ENCODE assay signal across 9 cellular contexts in the genomic region with DNA sequence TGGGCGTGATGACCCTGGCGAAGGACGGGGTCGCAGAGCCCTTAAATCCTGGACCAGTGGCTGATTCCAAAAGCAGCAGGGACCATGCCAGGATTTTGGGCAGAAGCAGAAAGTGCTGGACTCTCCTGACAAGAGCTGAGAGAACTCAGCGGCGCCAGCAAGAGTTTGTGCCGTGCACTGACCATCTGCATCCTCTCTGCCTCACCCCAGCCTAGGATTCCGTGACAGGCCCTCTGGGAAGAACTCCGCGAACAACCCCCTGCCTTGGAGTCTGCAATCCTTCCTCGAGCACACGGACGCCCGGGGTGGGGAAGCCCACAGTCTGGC. TPM values are rescaled to one million over a fixed set of nuclear protein-coding genes. Genes with fewer than 3 reads are reported as not detected.
DNase-seq lines count a peak whose midpoint lies in the region; ATAC-seq, FAIRE-seq and TF ChIP-seq lines count a peak whose summit lies in the region.
"Had no signal": no experiment of that assay in that cellular context is flagged by ENCODE, and none has a peak within 500 bp of the region (broad histone marks: within the 10 kb centered on the region; RNA-seq: fewer than 3 reads in every experiment).

No MANE protein-coding gene starts in this region.

- H3K4me3 Mint-ChIP-seq in activated CD4-positive, alpha-beta T cell treated with anti-CD3 and anti-CD28 coated beads for 36 hours, result peak overlapping the region; percentile 92

- H3K4me2 ChIP-seq in HepG2 (ENCODE audit: low read depth, low read length), result peak overlapping the region; percentile 92

- peak overlapping the region; percentile 85 for H3K9ac ChIP-seq in HepG2 (ENCODE audit: insufficient read depth, low read depth, low read length)

- WGBS in HepG2 (ENCODE audit: low lambda C conversion rate), result 46% methylated on average over 6 of the region's 14 CpGs
- WGBS in thyroid gland, 2 donors, result 48 to 53% methylated on average over 7 to 14 of the region's 14 CpGs

- H3K4me1 ChIP-seq in HepG2 (ENCODE audit: insufficient read depth, low read length) (peaks cover 21% of the 10 kb centered on the region), thyroid gland (peaks cover 13 to 17% of the 10 kb centered on the region in 2 donors)

- TF ChIP-seq POLR2A in HepG2 (IDR thresholded peaks at IDR 0.05; ENCODE audit: insufficient read depth in 1 of 2, low read depth in 2 of 2, low read length in 2 of 2), result no peak
- no peak for TF ChIP-seq POLR2A in thyroid gland (IDR thresholded peaks at IDR 0.05)

- POLR2A ChIA-PET in activated CD4-positive, alpha-beta T cell treated with anti-CD3 and anti-CD28 coated beads for 36 hours (lab: Charles Lee), result no interaction called here
- POLR2A ChIA-PET in HepG2 (lab: Yijun Ruan, JAX), result interaction anchor here (1.2 kb wide), 1 partner anchor 27 kb away, joined by 3 read pairs; no protein-coding TSS in a partner anchor

- H3K27me3 ChIP-seq in HepG2 (ENCODE audit: control insufficient read depth in 1 of 2, insufficient read depth in 2 of 2, low read length in 2 of 2), result peaks cover 2 to 10% of the 10 kb centered on the region in 2 experiments; a peak in 2 of 5 replicates
- no peaks in the 10 kb centered on the region for H3K27me3 ChIP-seq in thyroid gland

- TF ChIP-seq CTCF in astrocyte of the spinal cord (IDR thresholded peaks at IDR 0.05; ENCODE audit: low read depth, low read length), result no peak
- TF ChIP-seq CTCF in HepG2 (CRISPR knock-in tag; IDR thresholded peaks at IDR 0.05), result no peak
- no peak for TF ChIP-seq CTCF in thyroid gland (IDR thresholded peaks at IDR 0.05)

- CTCF ChIA-PET in activated CD4-positive, alpha-beta T cell treated with anti-CD3 and anti-CD28 coated beads for 36 hours (lab: Charles Lee), result no interaction called here
- CTCF ChIA-PET in HepG2 (lab: Yijun Ruan, JAX; ENCODE audit: low intra/inter-chr PET ratio, low total read pairs), result interaction anchor here (1.7 kb wide), 1 partner anchor 33 kb away, joined by 20 read pairs; no protein-coding TSS in a partner anchor

- ATAC-seq in activated CD4-positive, alpha-beta T cell treated with anti-CD3 and anti-CD28 coated beads for 36 hours, result no peak
- ATAC-seq in HepG2, result peak; percentile 39; the same call in 2 of the 3 replicates
- ATAC-seq in GM19035 (IDR thresholded peaks at IDR 0.05; ENCODE audit: unreplicated experiment), result no peak
- ATAC-seq in HG03159 (IDR thresholded peaks at IDR 0.05; ENCODE audit: unreplicated experiment), result no peak

- TF ChIP-seq RAD21 in HepG2 (CRISPR knock-in tag; IDR thresholded peaks at IDR 0.05), result no peak

- H3K36me3 Mint-ChIP-seq in activated CD4-positive, alpha-beta T cell treated with anti-CD3 and anti-CD28 coated beads for 36 hours (ENCODE audit: low read depth), result peaks cover 18% of the 10 kb centered on the region

- H2AFZ ChIP-seq in HepG2 (ENCODE audit: low read length), result peak overlapping the region; percentile 82

- no peak overlapping the region for H3K27ac ChIP-seq in HepG2 (ENCODE audit: extremely low read length, insufficient read depth, low read length)
- peak overlapping the region in 2 of 3 donors; percentile 74 to 88 for H3K27ac ChIP-seq in thyroid gland

- H3K27ac Mint-ChIP-seq in activated CD4-positive, alpha-beta T cell treated with anti-CD3 and anti-CD28 coated beads for 36 hours, result peak overlapping the region; percentile 64

- intact Hi-C loops in activated CD4-positive, alpha-beta T cell treated with anti-CD3 and anti-CD28 coated beads for 36 hours (cut with DNase I, micrococcal nuclease), result loop anchor here (1.0 to 5.0 kb wide), 11 partner anchors 8 to 764 kb away; a partner anchor contains a TSS
- intact Hi-C loops in HepG2 (cut with micrococcal nuclease; ENCODE audit: unreplicated experiment), result loop anchor here (1.0 kb wide), 2 partner anchors 25 to 34 kb away; no protein-coding TSS in a partner anchor
- intact Hi-C loops in thyroid gland (cut with DNase I), result no loop called here

- TF ChIP-seq EP300 in HepG2 (IDR thresholded peaks at IDR 0.05; ENCODE audit: low read depth in 2 of 2, low read length in 2 of 2) (no peak), HepG2 (CRISPR knock-in tag; IDR thresholded peaks at IDR 0.05; ENCODE audit: borderline replicate concordance) (no peak)

- BruUV-seq in HepG2 (replicated peaks; lab: Mats Ljungman, UMichigan), result no TSS peak

- H4K20me1 ChIP-seq in HepG2 (ENCODE audit: insufficient read depth, low read length), result no peaks in the 10 kb centered on the region

- H3K4me3 ChIP-seq in astrocyte of the spinal cord (ENCODE audit: low read depth, low read length), result peak overlapping the region; percentile 97
- peak overlapping the region; percentile 81 to 92 (median 88) for H3K4me3 ChIP-seq in HepG2 (replicated peaks in 1 of 3; ENCODE audit: insufficient read depth in 1 of 3, low read depth in 2 of 3, low read length in 3 of 3)
- peak overlapping the region in 1 of 3 donors; percentile 86 for H3K4me3 ChIP-seq in thyroid gland (replicated peaks in 1 of 3)

- peaks cover 3 to 25% of the 10 kb centered on the region in 2 experiments; a peak in 3 of 5 replicates for H3K36me3 ChIP-seq in HepG2 (replicated peaks in 1 of 2; ENCODE audit: control insufficient read depth in 1 of 2, insufficient read depth in 2 of 2, low read length in 2 of 2)
- H3K36me3 ChIP-seq in thyroid gland, result peaks cover 9 to 17% of the 10 kb centered on the region in 2 donors

- H3K27me3 Mint-ChIP-seq in activated CD4-positive, alpha-beta T cell treated with anti-CD3 and anti-CD28 coated beads for 36 hours, result peaks cover 9% of the 10 kb centered on the region

- in situ Hi-C loops in astrocyte of the spinal cord (cut with HindIII; ENCODE audit: low sequenced_read_pairs), result no loop called here
- in situ Hi-C loops in HepG2 (cut with HindIII; ENCODE audit: extremely low pct_ligation_motif_present, low pct_unique_long_range_greater_than_20kb), result no loop called here

- H3K79me2 ChIP-seq in HepG2 (ENCODE audit: insufficient read depth, low read length), result peaks cover 8% of the 10 kb centered on the region

- no peak for FAIRE-seq in HepG2 (lab: Jason Lieb, UNC)

- no peak for DNase-seq in activated CD4-positive, alpha-beta T cell treated with anti-CD3 and anti-CD28 coated beads for 36 hours
- DNase-seq in activated CD4-positive, alpha-beta T cell treated with anti-CD3 and anti-CD28 coated beads, Interleukin-2, amount 50 U/mL, for 4 hours, result no peak
- no peak for DNase-seq in astrocyte of the spinal cord (ENCODE audit: low read depth, low spot score)
- DNase-seq in HepG2 (ENCODE audit: low spot score), result no peak
- peak; percentile 32 to 41 for DNase-seq in thyroid gland
- no peak for DNase-seq in GM19240 (ENCODE audit: insufficient read length, low spot score)

- no peaks in the 10 kb centered on the region for H3K9me3 Mint-ChIP-seq in activated CD4-positive, alpha-beta T cell treated with anti-CD3 and anti-CD28 coated beads for 36 hours (ENCODE audit: low read depth)

- peaks cover 16% of the 10 kb centered on the region for H3K4me1 Mint-ChIP-seq in activated CD4-positive, alpha-beta T cell treated with anti-CD3 and anti-CD28 coated beads for 36 hours

- H3K9me3 ChIP-seq in HepG2 (ENCODE audit: low read length) (peaks cover 6% of the 10 kb centered on the region; the same call in 1 of the 2 replicates), thyroid gland (no peaks in the 10 kb centered on the region)

RNA-seq across cellular contexts. Expression of a gene that starts 0.6 kb away (rescaled TPM):
- total RNA-seq in activated CD4-positive, alpha-beta T cell treated with anti-CD3 and anti-CD28 coated beads for 36 hours, result 100 to 1,000 TPM; 253 to 287 TPM
- 137 and 140 TPM in 2 replicates for total RNA-seq in HepG2 (2016; rRNA removed; fragmentation: Illumina TruSeq; extraction: Trizol)
- total RNA-seq in HepG2 (2016; cell fraction: cytosol; rRNA removed; fragmentation: Illumina TruSeq; extraction: Trizol; ENCODE audit: low read depth), result 56.4 and 57.7 TPM in 2 replicates
- total RNA-seq in HepG2 (2016; cell fraction: insoluble cytoplasmic fraction; rRNA removed; fragmentation: Illumina TruSeq; extraction: Trizol), result 130 and 141 TPM in 2 replicates
- total RNA-seq in HepG2 (2016; cell fraction: membrane; rRNA removed; fragmentation: Illumina TruSeq; extraction: Trizol), result 58.9 and 72.8 TPM in 2 replicates
- 73.7 and 87.9 TPM in 2 replicates for total RNA-seq in HepG2 (2016; cell fraction: nucleus; rRNA removed; fragmentation: Illumina TruSeq; extraction: Trizol)
- polyA plus RNA-seq in HepG2 (2011; rRNA removed), result 88.9 and 92.4 TPM in 2 replicates
- 80.9 and 124 TPM in 2 replicates for polyA plus RNA-seq in HepG2 (2011; cell fraction: cytosol; rRNA removed)
- polyA plus RNA-seq in HepG2 (2011; cell fraction: nucleus; rRNA removed), result 241 and 294 TPM in 2 replicates
- polyA plus RNA-seq in HepG2 (2012), result 86.7 and 89.4 TPM in 2 replicates
- 41.2 and 47.2 TPM in 2 replicates for polyA plus RNA-seq in HepG2 (2016; cell fraction: cytosol; fragmentation: Illumina TruSeq; extraction: Trizol; ENCODE audit: low read depth)
- polyA plus RNA-seq in HepG2 (2016; cell fraction: insoluble cytoplasmic fraction; fragmentation: Illumina TruSeq; extraction: Trizol; ENCODE audit: low read depth), result 109 and 121 TPM in 2 replicates
- 38.1 and 45.1 TPM in 2 replicates for polyA plus RNA-seq in HepG2 (2016; cell fraction: membrane; fragmentation: Illumina TruSeq; extraction: Trizol; ENCODE audit: low read depth)
- polyA plus RNA-seq in HepG2 (2016; cell fraction: nucleus; fragmentation: Illumina TruSeq; extraction: Trizol; ENCODE audit: insufficient read depth, low read depth), result 169 and 179 TPM in 2 replicates
- polyA minus RNA-seq in HepG2 (2011; rRNA and poly(A)+ RNA removed; ENCODE audit: low replicate concordance), result 124 and 164 TPM in 2 replicates
- 50.1 and 58.7 TPM in 2 replicates for polyA minus RNA-seq in HepG2 (2011; cell fraction: cytosol; rRNA and poly(A)+ RNA removed)
- polyA minus RNA-seq in HepG2 (2011; cell fraction: nucleus; rRNA and poly(A)+ RNA removed), result 52.5 and 56.4 TPM in 2 replicates
- 100 to 1,000 TPM; 323 to 401 (median 356) TPM for total RNA-seq in thyroid gland

RNA-seq across cellular contexts. Expression of a gene that starts 22.5 kb away (rescaled TPM):
- total RNA-seq in activated CD4-positive, alpha-beta T cell treated with anti-CD3 and anti-CD28 coated beads for 36 hours, result 100 to 1,000 TPM; 376 to 463 TPM
- total RNA-seq in HepG2 (2016; rRNA removed; fragmentation: Illumina TruSeq; extraction: Trizol) (not detected in 2 replicates), thyroid gland (1,000 to 10,000 TPM in 3 of 4 donors, 100 to 1,000 TPM in 1; 877 to 4,013 (median 1,716) TPM)
- total RNA-seq in HepG2 (2016; cell fraction: cytosol; rRNA removed; fragmentation: Illumina TruSeq; extraction: Trizol; ENCODE audit: low read depth), result not detected in 2 replicates
- total RNA-seq in HepG2 (2016; cell fraction: insoluble cytoplasmic fraction; rRNA removed; fragmentation: Illumina TruSeq; extraction: Trizol), result not detected in 2 replicates
- total RNA-seq in HepG2 (2016; cell fraction: membrane; rRNA removed; fragmentation: Illumina TruSeq; extraction: Trizol), result not detected in 2 replicates
- total RNA-seq in HepG2 (2016; cell fraction: nucleus; rRNA removed; fragmentation: Illumina TruSeq; extraction: Trizol), result not detected in 2 replicates
- polyA plus RNA-seq in HepG2 (2011; rRNA removed), result 0.33 TPM in 1 of 2 replicates, not detected in the other
- 0.27 and 0.32 TPM in 2 replicates for polyA plus RNA-seq in HepG2 (2011; cell fraction: cytosol; rRNA removed)
- 0.35 and 0.42 TPM in 2 replicates for polyA plus RNA-seq in HepG2 (2011; cell fraction: nucleus; rRNA removed)
- not detected in 2 replicates for polyA plus RNA-seq in HepG2 (2012)
- polyA plus RNA-seq in HepG2 (2016; cell fraction: cytosol; fragmentation: Illumina TruSeq; extraction: Trizol; ENCODE audit: low read depth), result not detected in 2 replicates
- not detected in 2 replicates for polyA plus RNA-seq in HepG2 (2016; cell fraction: insoluble cytoplasmic fraction; fragmentation: Illumina TruSeq; extraction: Trizol; ENCODE audit: low read depth)
- polyA plus RNA-seq in HepG2 (2016; cell fraction: membrane; fragmentation: Illumina TruSeq; extraction: Trizol; ENCODE audit: low read depth), result not detected in 2 replicates
- polyA plus RNA-seq in HepG2 (2016; cell fraction: nucleus; fragmentation: Illumina TruSeq; extraction: Trizol; ENCODE audit: insufficient read depth, low read depth), result not detected in 2 replicates
- 3.7 and 5.0 TPM in 2 replicates for polyA minus RNA-seq in HepG2 (2011; rRNA and poly(A)+ RNA removed; ENCODE audit: low replicate concordance)
- not detected in 2 replicates for polyA minus RNA-seq in HepG2 (2011; cell fraction: cytosol; rRNA and poly(A)+ RNA removed)
- polyA minus RNA-seq in HepG2 (2011; cell fraction: nucleus; rRNA and poly(A)+ RNA removed), result not detected in 2 replicates

RNA-seq across cellular contexts. Expression of a gene that starts 23.6 kb away (rescaled TPM):
- total RNA-seq in activated CD4-positive, alpha-beta T cell treated with anti-CD3 and anti-CD28 coated beads for 36 hours, result 10 to 100 TPM; 17.0 to 23.4 TPM
- total RNA-seq in HepG2 (2016; rRNA removed; fragmentation: Illumina TruSeq; extraction: Trizol) (18.0 and 25.8 TPM in 2 replicates), thyroid gland (10 to 100 TPM; 16.7 to 67.7 (median 51.1) TPM)
- 20.3 and 23.2 TPM in 2 replicates for total RNA-seq in HepG2 (2016; cell fraction: cytosol; rRNA removed; fragmentation: Illumina TruSeq; extraction: Trizol; ENCODE audit: low read depth)
- total RNA-seq in HepG2 (2016; cell fraction: insoluble cytoplasmic fraction; rRNA removed; fragmentation: Illumina TruSeq; extraction: Trizol), result 15.4 and 25.8 TPM in 2 replicates
- total RNA-seq in HepG2 (2016; cell fraction: membrane; rRNA removed; fragmentation: Illumina TruSeq; extraction: Trizol), result 20.1 and 24.5 TPM in 2 replicates
- total RNA-seq in HepG2 (2016; cell fraction: nucleus; rRNA removed; fragmentation: Illumina TruSeq; extraction: Trizol), result 14.1 and 16.1 TPM in 2 replicates
- polyA plus RNA-seq in HepG2 (2011; rRNA removed), result 6.7 and 7.8 TPM in 2 replicates
- 4.9 and 12.5 TPM in 2 replicates for polyA plus RNA-seq in HepG2 (2011; cell fraction: cytosol; rRNA removed)
- 38.1 and 38.7 TPM in 2 replicates for polyA plus RNA-seq in HepG2 (2011; cell fraction: nucleus; rRNA removed)
- 13.5 and 13.9 TPM in 2 replicates for polyA plus RNA-seq in HepG2 (2012)
- 26.1 and 30.7 TPM in 2 replicates for polyA plus RNA-seq in HepG2 (2016; cell fraction: cytosol; fragmentation: Illumina TruSeq; extraction: Trizol; ENCODE audit: low read depth)
- 20.3 and 26.5 TPM in 2 replicates for polyA plus RNA-seq in HepG2 (2016; cell fraction: insoluble cytoplasmic fraction; fragmentation: Illumina TruSeq; extraction: Trizol; ENCODE audit: low read depth)
- 20.2 and 22.8 TPM in 2 replicates for polyA plus RNA-seq in HepG2 (2016; cell fraction: membrane; fragmentation: Illumina TruSeq; extraction: Trizol; ENCODE audit: low read depth)
- polyA plus RNA-seq in HepG2 (2016; cell fraction: nucleus; fragmentation: Illumina TruSeq; extraction: Trizol; ENCODE audit: insufficient read depth, low read depth), result 27.4 and 28.8 TPM in 2 replicates
- 11.2 and 17.2 TPM in 2 replicates for polyA minus RNA-seq in HepG2 (2011; rRNA and poly(A)+ RNA removed; ENCODE audit: low replicate concordance)
- 5.1 and 6.1 TPM in 2 replicates for polyA minus RNA-seq in HepG2 (2011; cell fraction: cytosol; rRNA and poly(A)+ RNA removed)
- 11.8 and 16.4 TPM in 2 replicates for polyA minus RNA-seq in HepG2 (2011; cell fraction: nucleus; rRNA and poly(A)+ RNA removed)

RNA-seq across cellular contexts. Expression of a gene that starts 33.5 kb away (rescaled TPM):
- total RNA-seq in activated CD4-positive, alpha-beta T cell treated with anti-CD3 and anti-CD28 coated beads for 36 hours, result not detected
- total RNA-seq in HepG2 (2016; rRNA removed; fragmentation: Illumina TruSeq; extraction: Trizol) (0.17 and 0.27 TPM in 2 replicates), thyroid gland (not detected)
- not detected in 2 replicates for total RNA-seq in HepG2 (2016; cell fraction: cytosol; rRNA removed; fragmentation: Illumina TruSeq; extraction: Trizol; ENCODE audit: low read depth)
- 0.15 and 0.45 TPM in 2 replicates for total RNA-seq in HepG2 (2016; cell fraction: insoluble cytoplasmic fraction; rRNA removed; fragmentation: Illumina TruSeq; extraction: Trizol)
- total RNA-seq in HepG2 (2016; cell fraction: membrane; rRNA removed; fragmentation: Illumina TruSeq; extraction: Trizol), result 0.15 and 0.28 TPM in 2 replicates
- total RNA-seq in HepG2 (2016; cell fraction: nucleus; rRNA removed; fragmentation: Illumina TruSeq; extraction: Trizol), result 0.25 and 0.31 TPM in 2 replicates
- polyA plus RNA-seq in HepG2 (2011; rRNA removed), result 1.7 and 3.1 TPM in 2 replicates
- polyA plus RNA-seq in HepG2 (2011; cell fraction: cytosol; rRNA removed), result 1.5 and 2.1 TPM in 2 replicates
- 2.4 and 3.7 TPM in 2 replicates for polyA plus RNA-seq in HepG2 (2011; cell fraction: nucleus; rRNA removed)
- 1.1 and 4.1 TPM in 2 replicates for polyA plus RNA-seq in HepG2 (2012)
- 0.36 and 0.74 TPM in 2 replicates for polyA plus RNA-seq in HepG2 (2016; cell fraction: cytosol; fragmentation: Illumina TruSeq; extraction: Trizol; ENCODE audit: low read depth)
- 0.87 and 1.3 TPM in 2 replicates for polyA plus RNA-seq in HepG2 (2016; cell fraction: insoluble cytoplasmic fraction; fragmentation: Illumina TruSeq; extraction: Trizol; ENCODE audit: low read depth)
- 0.65 and 0.89 TPM in 2 replicates for polyA plus RNA-seq in HepG2 (2016; cell fraction: membrane; fragmentation: Illumina TruSeq; extraction: Trizol; ENCODE audit: low read depth)
- polyA plus RNA-seq in HepG2 (2016; cell fraction: nucleus; fragmentation: Illumina TruSeq; extraction: Trizol; ENCODE audit: insufficient read depth, low read depth), result 0.82 and 1.00 TPM in 2 replicates
- polyA minus RNA-seq in HepG2 (2011; rRNA and poly(A)+ RNA removed; ENCODE audit: low replicate concordance), result 0.72 TPM in 1 of 2 replicates, not detected in the other
- polyA minus RNA-seq in HepG2 (2011; cell fraction: cytosol; rRNA and poly(A)+ RNA removed), result 0.62 and 1.3 TPM in 2 replicates
- polyA minus RNA-seq in HepG2 (2011; cell fraction: nucleus; rRNA and poly(A)+ RNA removed), result 0.26 TPM in 1 of 2 replicates, not detected in the other
- total RNA-seq: Daoy had no signal

RNA-seq across cellular contexts. Expression of a gene that starts 44.4 kb away (rescaled TPM):
- total RNA-seq in activated CD4-positive, alpha-beta T cell treated with anti-CD3 and anti-CD28 coated beads for 36 hours, result under 1 TPM; 0.46 TPM
- total RNA-seq in HepG2 (2016; rRNA removed; fragmentation: Illumina TruSeq; extraction: Trizol) (3.3 and 3.4 TPM in 2 replicates), thyroid gland (not detected)
- total RNA-seq in HepG2 (2016; cell fraction: cytosol; rRNA removed; fragmentation: Illumina TruSeq; extraction: Trizol; ENCODE audit: low read depth), result 1.1 and 1.2 TPM in 2 replicates
- 3.4 and 4.0 TPM in 2 replicates for total RNA-seq in HepG2 (2016; cell fraction: insoluble cytoplasmic fraction; rRNA removed; fragmentation: Illumina TruSeq; extraction: Trizol)
- 1.5 and 1.9 TPM in 2 replicates for total RNA-seq in HepG2 (2016; cell fraction: membrane; rRNA removed; fragmentation: Illumina TruSeq; extraction: Trizol)
- 1.6 and 1.7 TPM in 2 replicates for total RNA-seq in HepG2 (2016; cell fraction: nucleus; rRNA removed; fragmentation: Illumina TruSeq; extraction: Trizol)
- polyA plus RNA-seq in HepG2 (2011; rRNA removed), result 3.7 and 7.6 TPM in 2 replicates
- 3.7 and 4.0 TPM in 2 replicates for polyA plus RNA-seq in HepG2 (2011; cell fraction: cytosol; rRNA removed)
- 8.6 and 13.6 TPM in 2 replicates for polyA plus RNA-seq in HepG2 (2011; cell fraction: nucleus; rRNA removed)
- 3.9 and 4.4 TPM in 2 replicates for polyA plus RNA-seq in HepG2 (2012)
- 0.75 and 1.2 TPM in 2 replicates for polyA plus RNA-seq in HepG2 (2016; cell fraction: cytosol; fragmentation: Illumina TruSeq; extraction: Trizol; ENCODE audit: low read depth)
- 3.5 and 4.2 TPM in 2 replicates for polyA plus RNA-seq in HepG2 (2016; cell fraction: insoluble cytoplasmic fraction; fragmentation: Illumina TruSeq; extraction: Trizol; ENCODE audit: low read depth)
- polyA plus RNA-seq in HepG2 (2016; cell fraction: membrane; fragmentation: Illumina TruSeq; extraction: Trizol; ENCODE audit: low read depth), result 1.7 and 1.9 TPM in 2 replicates
- polyA plus RNA-seq in HepG2 (2016; cell fraction: nucleus; fragmentation: Illumina TruSeq; extraction: Trizol; ENCODE audit: insufficient read depth, low read depth), result 6.5 and 6.8 TPM in 2 replicates
- 3.0 TPM in 1 of 2 replicates, not detected in the other for polyA minus RNA-seq in HepG2 (2011; rRNA and poly(A)+ RNA removed; ENCODE audit: low replicate concordance)
- polyA minus RNA-seq in HepG2 (2011; cell fraction: cytosol; rRNA and poly(A)+ RNA removed), result 2.1 and 2.2 TPM in 2 replicates
- 0.90 and 1.1 TPM in 2 replicates for polyA minus RNA-seq in HepG2 (2011; cell fraction: nucleus; rRNA and poly(A)+ RNA removed)
- total RNA-seq: Daoy had no signal

Comparison
In these comparisons a context has a peak if more than half of its experiments do, and no peak if none do; other contexts are left out.
1. DNase-seq: peak in thyroid gland (2 of 2); none in activated CD4-positive, alpha-beta T cell treated with anti-CD3 and anti-CD28 coated beads for 36 hours (single experiment), activated CD4-positive, alpha-beta T cell treated with anti-CD3 and anti-CD28 coated beads, Interleukin-2, amount 50 U/mL, for 4 hours (0 of 2), astrocyte of the spinal cord (single experiment), HepG2 (single experiment) and GM19240 (single experiment).
2. RNA of a gene that starts 22.5 kb away (total RNA-seq): 877 to 4,013 TPM in thyroid gland and 376 to 463 TPM in activated CD4-positive, alpha-beta T cell treated with anti-CD3 and anti-CD28 coated beads for 36 hours; not detected in HepG2; every median in the first group is over 100 times any median in the second.